38 cellular contexts compared by ENCODE assay signal in genomic region chr4:77989986-77990385, GRCh38.
"Had no signal": no experiment of that assay in that cellular context is flagged by ENCODE, and none has a peak within 500 bp of the region (broad histone marks: within the 10 kb centered on the region; RNA-seq: fewer than 3 reads in every experiment).

No MANE protein-coding gene starts in this region.

- H3K9me3 Mint-ChIP-seq: activated CD4-positive, alpha-beta memory T cell treated with anti-CD3 and anti-CD28 coated beads for 36 hours; activated naive CD4-positive, alpha-beta T cell treated with anti-CD3 and anti-CD28 coated beads for 36 hours; activated naive CD8-positive, alpha-beta T cell treated with anti-CD3 and anti-CD28 coated beads for 36 hours; activated T-helper 1 cell treated with anti-CD3 and anti-CD28 coated beads, Interleukin-12 subunit alpha, Interleukin-12 subunit beta, Interleukin-2, Interleukin-4 antibody, amounts not matched to agents 30 ng/mL and 10 ng/mL and 1 ng/mL, durations not matched to agents 14 hours and 24 hours and 36 hours; natural killer cell treated with Interleukin-12 subunit alpha and Interleukin-12 subunit beta and Interleukin-15 and Interleukin-18, amount 100 ng/mL, for 72 hours had no signal

- H3K27me3 ChIP-seq: adrenal gland, body of pancreas, cardiac muscle cell, colonic mucosa, left lung, neutrophil, sigmoid colon, stomach, thyroid gland, upper lobe of left lung, vagina had no signal

- H3K27ac Mint-ChIP-seq: activated CD4-positive, alpha-beta memory T cell treated with anti-CD3 and anti-CD28 coated beads for 36 hours; activated CD4-positive, alpha-beta T cell treated with anti-CD3 and anti-CD28 coated beads, Interleukin-2, amount 10 ng/mL, durations not matched to agents 24 days and 14 days; activated naive CD4-positive, alpha-beta T cell treated with anti-CD3 and anti-CD28 coated beads for 36 hours; activated naive CD8-positive, alpha-beta T cell treated with anti-CD3 and anti-CD28 coated beads for 36 hours; activated T-helper 1 cell treated with anti-CD3 and anti-CD28 coated beads, Interleukin-12 subunit alpha, Interleukin-12 subunit beta, Interleukin-2, Interleukin-4 antibody, amounts not matched to agents 30 ng/mL and 10 ng/mL and 1 ng/mL, durations not matched to agents 14 hours and 24 hours and 36 hours; natural killer cell treated with Interleukin-12 subunit alpha and Interleukin-12 subunit beta and Interleukin-15 and Interleukin-18, amount 100 ng/mL, for 72 hours; stimulated activated memory B cell treated with anti-CD40 and anti-IgM and Interleukin-4, amounts not matched to agents 10 μg/mL and 1 μg/mL and 100 μg/mL, for 72 hours had no signal

- H3K4me1 ChIP-seq: adrenal gland, body of pancreas, colonic mucosa, left lung, lower lobe of right lung, stomach, thyroid gland, upper lobe of left lung, vagina had no signal

- H3K9me3 ChIP-seq: adrenal gland, body of pancreas, colonic mucosa, left lung, lower lobe of right lung, mucosa of descending colon, neutrophil, sigmoid colon, stomach, thyroid gland, upper lobe of left lung, vagina had no signal

- DNase-seq: activated CD4-positive, alpha-beta memory T cell treated with anti-CD3 and anti-CD28 coated beads for 36 hours; activated CD4-positive, alpha-beta T cell treated with anti-CD3 and anti-CD28 coated beads, Interleukin-2, amount 10 ng/mL, durations not matched to agents 24 days and 14 days; activated CD4-positive, CD25-positive, alpha-beta regulatory T cell treated with anti-CD3 and anti-CD28 coated beads, Interleukin-2, amount 50 U/mL, for 72 hours; activated CD8-positive, alpha-beta memory T cell treated with anti-CD3 and anti-CD28 coated beads, Interleukin-2, amount 50 U/mL, for 4 hours; activated effector memory CD4-positive, alpha-beta T cell treated with anti-CD3 and anti-CD28 coated beads, Interleukin-2, amount 50 U/mL, for 16 hours; activated naive CD4-positive, alpha-beta T cell treated with anti-CD3 and anti-CD28 coated beads for 36 hours; activated naive CD8-positive, alpha-beta T cell treated with anti-CD3 and anti-CD28 coated beads for 36 hours; activated T-cell treated with anti-CD3 and anti-CD28 coated beads, Interleukin-2, amount 50 U/mL, for 1 hour; adrenal gland; aorta; body of pancreas; cerebellar nuclear complex; colonic mucosa; effector CD8-positive, alpha-beta T cell; glutamatergic neuron; left lung; lower lobe of right lung; mesenchymal stem cell; mucosa of descending colon; retina; sigmoid colon; small intestine; stimulated activated CD4-positive, alpha-beta T cell treated with anti-CD3 and anti-CD28 coated beads, Interleukin-4, amount 100 ng/mL, for 4 hours; stimulated activated CD8-positive, alpha-beta memory T cell treated with anti-CD3 and anti-CD28 coated beads, Interleukin-4, amount 100 ng/mL, for 48 hours; stomach; T1000; thyroid gland; upper lobe of left lung; WERI-Rb-1 had no signal

- ATAC-seq: body of pancreas; left lung; lower lobe of right lung; mucosa of descending colon; natural killer cell treated with Interleukin-12 subunit alpha and Interleukin-12 subunit beta and Interleukin-15 and Interleukin-18, amount 100 ng/mL, for 72 hours; stimulated activated memory B cell treated with anti-CD40 and anti-IgM and Interleukin-4, amounts not matched to agents 10 μg/mL and 1 μg/mL and 100 μg/mL, for 72 hours had no signal

- H3K4me1 Mint-ChIP-seq: activated CD4-positive, alpha-beta T cell treated with anti-CD3 and anti-CD28 coated beads, Interleukin-2, amount 10 ng/mL, durations not matched to agents 24 days and 14 days; stimulated activated memory B cell treated with anti-CD40 and anti-IgM and Interleukin-4, amounts not matched to agents 10 μg/mL and 1 μg/mL and 100 μg/mL, for 72 hours had no signal

- H3K4me3 ChIP-seq: adrenal gland, body of pancreas, cardiac muscle cell, colonic mucosa, left lung, lower lobe of right lung, mucosa of descending colon, sigmoid colon, stomach, thyroid gland, upper lobe of left lung, vagina had no signal

- FAIRE-seq: endometrium, frontal cortex, islet of Langerhans, small intestine had no signal

- H3K4me3 Mint-ChIP-seq: activated CD4-positive, alpha-beta memory T cell treated with anti-CD3 and anti-CD28 coated beads for 36 hours; activated CD4-positive, alpha-beta T cell treated with anti-CD3 and anti-CD28 coated beads, Interleukin-2, amount 10 ng/mL, durations not matched to agents 24 days and 14 days; activated naive CD4-positive, alpha-beta T cell treated with anti-CD3 and anti-CD28 coated beads for 36 hours; activated naive CD8-positive, alpha-beta T cell treated with anti-CD3 and anti-CD28 coated beads for 36 hours; activated T-helper 1 cell treated with anti-CD3 and anti-CD28 coated beads, Interleukin-12 subunit alpha, Interleukin-12 subunit beta, Interleukin-2, Interleukin-4 antibody, amounts not matched to agents 30 ng/mL and 10 ng/mL and 1 ng/mL, durations not matched to agents 14 hours and 24 hours and 36 hours; natural killer cell treated with Interleukin-12 subunit alpha and Interleukin-12 subunit beta and Interleukin-15 and Interleukin-18, amount 100 ng/mL, for 72 hours; stimulated activated memory B cell treated with anti-CD40 and anti-IgM and Interleukin-4, amounts not matched to agents 10 μg/mL and 1 μg/mL and 100 μg/mL, for 72 hours had no signal

- H3K27ac ChIP-seq: adrenal gland, body of pancreas, cardiac muscle cell, colonic mucosa, left lung, lower lobe of right lung, neutrophil, sigmoid colon, stomach, thyroid gland, upper lobe of left lung, vagina, WERI-Rb-1 had no signal

- H3K36me3 Mint-ChIP-seq: activated CD4-positive, alpha-beta memory T cell treated with anti-CD3 and anti-CD28 coated beads for 36 hours; activated naive CD8-positive, alpha-beta T cell treated with anti-CD3 and anti-CD28 coated beads for 36 hours; natural killer cell treated with Interleukin-12 subunit alpha and Interleukin-12 subunit beta and Interleukin-15 and Interleukin-18, amount 100 ng/mL, for 72 hours; stimulated activated memory B cell treated with anti-CD40 and anti-IgM and Interleukin-4, amounts not matched to agents 10 μg/mL and 1 μg/mL and 100 μg/mL, for 72 hours had no signal

- H3K36me3 ChIP-seq: adrenal gland, cardiac muscle cell, colonic mucosa, left lung, lower lobe of right lung, neutrophil, sigmoid colon, stomach, thyroid gland, upper lobe of left lung, vagina, WERI-Rb-1 had no signal
